In the genomic region with DNA sequence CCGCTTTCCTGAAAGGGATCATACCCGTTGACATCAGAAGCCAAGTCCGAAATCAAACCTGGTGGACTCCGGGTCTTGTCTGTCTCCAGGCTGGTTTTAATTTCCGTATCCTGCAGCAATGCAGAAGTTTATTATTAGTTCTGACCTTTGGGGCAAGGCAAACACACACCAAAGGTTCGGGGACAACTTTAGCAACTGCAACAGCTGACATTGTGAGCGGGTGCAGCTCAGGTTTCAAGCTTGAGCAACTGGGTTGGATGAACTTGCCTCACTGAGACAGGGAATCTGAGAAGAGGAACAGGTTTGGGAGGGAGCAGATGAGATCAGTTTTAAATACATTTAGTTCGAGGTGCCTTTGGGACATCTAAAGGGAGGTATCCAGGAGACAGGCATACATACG, we compare ENCODE assay signal across 9 cellular contexts.
DNase-seq lines count a peak whose midpoint lies in the region; ATAC-seq and TF ChIP-seq lines count a peak whose summit lies in the region.
"Had no signal": no experiment of that assay in that cellular context is flagged by ENCODE, and none has a peak within 500 bp of the region (broad histone marks: within the 10 kb centered on the region; RNA-seq: fewer than 3 reads in every experiment).

No MANE protein-coding gene starts in this region.

- no CpG with 5 or more reads among the region's 9 CpGs for WGBS in trophoblast cell (ENCODE audit: extremely low coverage, insufficient coverage, insufficient read length)

- no peaks in the 10 kb centered on the region for H3K36me3 ChIP-seq in ES-I3 (ENCODE audit: insufficient read depth, low read length)
- H3K36me3 ChIP-seq in trophoblast cell (ENCODE audit: control insufficient read depth in 1 of 2, insufficient read depth in 2 of 2, low read length in 2 of 2), result no peaks in the 10 kb centered on the region
- no peaks in the 10 kb centered on the region for H3K36me3 ChIP-seq in WERI-Rb-1

- peak overlapping the region; percentile 14 for H4K91ac ChIP-seq in trophoblast cell (ENCODE audit: low read depth, low read length)

- TF ChIP-seq CTCF in dorsolateral prefrontal cortex (IDR thresholded peaks at IDR 0.05 in 54 of 56, conservative IDR thresholded peaks at IDR 0.05 in 2 of 56; ENCODE audit: low read depth in 1 of 56, partially characterized antibody in 56 of 56), result no peak
- no peak for TF ChIP-seq CTCF in WERI-Rb-1 (IDR thresholded peaks at IDR 0.05; ENCODE audit: low read depth, low read length)
- no peak for TF ChIP-seq CTCF in omental fat pad (IDR thresholded peaks at IDR 0.05)

- H3K18ac ChIP-seq in trophoblast cell (ENCODE audit: low read length), result no peak overlapping the region

- DNase-seq in NCI-H2171 (lab: John Stamatoyannopoulos, UW) (peak; percentile 34), dorsolateral prefrontal cortex (no peak), trophoblast cell (peak; percentile 57 to 77), hepatic stellate cell (ENCODE audit: low spot score) (no peak), WERI-Rb-1 (no peak), omental fat pad (ENCODE audit: low spot score) (no peak)
- DNase-seq: cortex of kidney had no signal

- H3K14ac ChIP-seq in trophoblast cell (ENCODE audit: low read length), result no peak overlapping the region

- H4K12ac ChIP-seq in trophoblast cell (ENCODE audit: low read depth, low read length), result no peak overlapping the region

- ATAC-seq in omental fat pad (ENCODE audit: low FRiP score), result no peak
- ATAC-seq in HG02763 (IDR thresholded peaks at IDR 0.05; ENCODE audit: unreplicated experiment), result no peak

- no peak overlapping the region for H3K4me2 ChIP-seq in trophoblast cell (ENCODE audit: low read length)

- peaks cover 2% of the 10 kb centered on the region for H3K79me2 ChIP-seq in trophoblast cell (ENCODE audit: control insufficient read depth, insufficient read depth, low read length, poor library complexity)

- H3K4me3 ChIP-seq in dorsolateral prefrontal cortex, result peak overlapping the region in 2 of 59 donors; percentile 59 to 69
- H3K4me3 ChIP-seq in trophoblast cell (ENCODE audit: low read depth, low read length), result no peak overlapping the region
- H3K4me3 ChIP-seq in WERI-Rb-1 (ENCODE audit: low read depth, low read length), result no peak overlapping the region

- H4K8ac ChIP-seq in trophoblast cell (ENCODE audit: low read depth, low read length), result no peak overlapping the region

- H3K23ac ChIP-seq in trophoblast cell (ENCODE audit: low read length), result no peak overlapping the region

- H2BK12ac ChIP-seq in trophoblast cell (ENCODE audit: low read length), result no peak overlapping the region

- H3K27ac ChIP-seq in dorsolateral prefrontal cortex (peak overlapping the region in 52 of 59 donors; percentile 63 to 97 (median 88)), trophoblast cell (ENCODE audit: low read depth, low read length) (peak overlapping the region; percentile 6), WERI-Rb-1 (no peak overlapping the region)

- H2AFZ ChIP-seq in trophoblast cell (ENCODE audit: insufficient read depth, low read length, poor library complexity), result no peak overlapping the region

- H3K4ac ChIP-seq in trophoblast cell (ENCODE audit: low read depth, low read length), result no peak overlapping the region

- H2AK5ac ChIP-seq in trophoblast cell (ENCODE audit: low read length), result no peak overlapping the region

- no peak overlapping the region for H2BK5ac ChIP-seq in trophoblast cell (ENCODE audit: low read depth, low read length, poor library complexity)

- intact Hi-C loops in dorsolateral prefrontal cortex (cut with DNase I), result loop anchor here (5.0 to 10.0 kb wide), 2 partner anchors 354 to 357 kb away; a partner anchor contains a TSS

- peaks cover 3% of the 10 kb centered on the region for H3K79me1 ChIP-seq in trophoblast cell (ENCODE audit: low read length)

- H3K4me1 ChIP-seq in ES-I3 (ENCODE audit: insufficient read depth, low read length) (peaks cover 24% of the 10 kb centered on the region), trophoblast cell (ENCODE audit: control insufficient read depth in 1 of 2, insufficient read depth in 2 of 2, low read length in 2 of 2) (peaks cover 0 to 5% of the 10 kb centered on the region in 2 experiments)

- H3K27me3 ChIP-seq in dorsolateral prefrontal cortex (peaks cover 0 to 40% (median 0%) of the 10 kb centered on the region in 45 donors), trophoblast cell (ENCODE audit: insufficient read depth, low read length) (no peaks in the 10 kb centered on the region), WERI-Rb-1 (ENCODE audit: insufficient read depth, low read depth, severe bottlenecking) (no peaks in the 10 kb centered on the region)

- no peak overlapping the region for H2BK120ac ChIP-seq in trophoblast cell (ENCODE audit: insufficient read depth, low read length, poor library complexity)

- H3K9me3 ChIP-seq in ES-I3 (ENCODE audit: control insufficient read depth, insufficient read depth, low read length) (no peaks in the 10 kb centered on the region), trophoblast cell (ENCODE audit: insufficient read depth, low read depth, low read length) (no peaks in the 10 kb centered on the region), WERI-Rb-1 (ENCODE audit: severe bottlenecking) (no peaks in the 10 kb centered on the region)

- H3K9ac ChIP-seq in ES-I3 (ENCODE audit: low read depth, low read length), result 0 out of 2 replicates have a peak overlapping the region, but pooled peaks have one; percentile 90
- H3K9ac ChIP-seq in trophoblast cell (ENCODE audit: low read length), result no peak overlapping the region

Comparison
In these comparisons a context has a peak if more than half of its experiments do, and no peak if none do; other contexts are left out.
1. DNase-seq: peak in NCI-H2171 (single experiment) and trophoblast cell (2 of 2); none in dorsolateral prefrontal cortex (0 of 10), hepatic stellate cell (single experiment), WERI-Rb-1 (single experiment) and omental fat pad (single experiment).